Comparison of ENCODE assay signal across 15 cellular contexts in genomic region chr17:27650836-27651235, GRCh38. TPM values are rescaled to one million over a fixed set of nuclear protein-coding genes. Genes with fewer than 3 reads are reported as not detected.
DNase-seq lines count a peak whose midpoint lies in the region; ATAC-seq, FAIRE-seq and TF ChIP-seq lines count a peak whose summit lies in the region.
"Had no signal": no experiment of that assay in that cellular context is flagged by ENCODE, and none has a peak within 500 bp of the region (broad histone marks: within the 10 kb centered on the region; RNA-seq: fewer than 3 reads in every experiment).

No MANE protein-coding gene starts in this region.

- H3K9ac ChIP-seq in BLaER1 = no peak overlapping the region

- DNase-seq in WERI-Rb-1 = no peak
- no peak for DNase-seq in neural crest cell (ENCODE audit: low read depth, low spot score)
- no peak for DNase-seq in stimulated activated naive B cell treated with anti-CD40 and anti-IgM and Interleukin-4, amounts not matched to agents 10 μg/mL and 1 μg/mL and 100 μg/mL, for 72 hours
- DNase-seq in frontal cortex (ENCODE audit: low spot score in 2 of 2) = no peak
- no peak for DNase-seq in DMS53 (lab: John Stamatoyannopoulos, UW)
- DNase-seq in ureter (ENCODE audit: low spot score) = no peak
- DNase-seq: DMS153, DMS79 treated with DMSO at 0.1 percent for 48 hours had no signal

- H3K36me3 ChIP-seq in BLaER1 = peaks cover 25% of the 10 kb centered on the region
- no peaks in the 10 kb centered on the region for H3K36me3 ChIP-seq in WERI-Rb-1
- H3K36me3 ChIP-seq: HAP-1 had no signal

- H3K27ac Mint-ChIP-seq in neural crest cell (ENCODE audit: unreplicated experiment) = peak overlapping the region; percentile 19
- H3K27ac Mint-ChIP-seq in stimulated activated naive B cell treated with anti-CD40 and anti-IgM and Interleukin-4, amounts not matched to agents 10 μg/mL and 1 μg/mL and 100 μg/mL, for 72 hours = peak overlapping the region; percentile 20

- no peak overlapping the region for H3K4me3 Mint-ChIP-seq in neural crest cell
- no peak overlapping the region for H3K4me3 Mint-ChIP-seq in stimulated activated naive B cell treated with anti-CD40 and anti-IgM and Interleukin-4, amounts not matched to agents 10 μg/mL and 1 μg/mL and 100 μg/mL, for 72 hours
- H3K4me3 Mint-ChIP-seq: CD14-positive monocyte; CD4-positive, alpha-beta memory T cell had no signal

- no peak for TF ChIP-seq CTCF in WERI-Rb-1 (IDR thresholded peaks at IDR 0.05; ENCODE audit: low read depth, low read length)
- no peak for TF ChIP-seq CTCF in neural crest cell (conservative IDR thresholded peaks at IDR 0.05)

- no peaks in the 10 kb centered on the region for H3K9me3 ChIP-seq in BLaER1
- no peaks in the 10 kb centered on the region for H3K9me3 ChIP-seq in WERI-Rb-1 (ENCODE audit: severe bottlenecking)
- H3K9me3 ChIP-seq: A549, HAP-1 had no signal

- no peaks in the 10 kb centered on the region for H3K27me3 Mint-ChIP-seq in neural crest cell (ENCODE audit: low read depth)
- no peaks in the 10 kb centered on the region for H3K27me3 Mint-ChIP-seq in stimulated activated naive B cell treated with anti-CD40 and anti-IgM and Interleukin-4, amounts not matched to agents 10 μg/mL and 1 μg/mL and 100 μg/mL, for 72 hours

- H3K4me3 ChIP-seq in BLaER1 (no peak overlapping the region), WERI-Rb-1 (ENCODE audit: low read depth, low read length) (no peak overlapping the region)
- H3K4me3 ChIP-seq: A549, HAP-1 had no signal

- H3K4me2 ChIP-seq in BLaER1 = peak overlapping the region; percentile 73
- H3K4me2 ChIP-seq: A549 had no signal

- H3K27ac ChIP-seq in BLaER1 (peak overlapping the region; percentile 64), WERI-Rb-1 (peak overlapping the region; percentile 42)
- H3K27ac ChIP-seq: 22Rv1, A549 had no signal

- H3K4me1 Mint-ChIP-seq in neural crest cell = no peaks in the 10 kb centered on the region
- peaks cover 10 to 19% of the 10 kb centered on the region in 2 donors for H3K4me1 Mint-ChIP-seq in stimulated activated naive B cell treated with anti-CD40 and anti-IgM and Interleukin-4, amounts not matched to agents 10 μg/mL and 1 μg/mL and 100 μg/mL, for 72 hours
- H3K4me1 Mint-ChIP-seq: CD14-positive monocyte had no signal

- H3K36me3 Mint-ChIP-seq in neural crest cell (ENCODE audit: low read depth) = no peaks in the 10 kb centered on the region
- peaks cover 27 to 31% of the 10 kb centered on the region in 2 donors for H3K36me3 Mint-ChIP-seq in stimulated activated naive B cell treated with anti-CD40 and anti-IgM and Interleukin-4, amounts not matched to agents 10 μg/mL and 1 μg/mL and 100 μg/mL, for 72 hours

- H3K4me1 ChIP-seq in BLaER1 = peaks cover 42% of the 10 kb centered on the region
- H3K4me1 ChIP-seq: A549, HAP-1 had no signal

- no peak for FAIRE-seq in frontal cortex (lab: Jason Lieb, UNC)
- FAIRE-seq: A549, GM19239 had no signal

- H3K27me3 ChIP-seq in BLaER1 (no peaks in the 10 kb centered on the region), WERI-Rb-1 (ENCODE audit: insufficient read depth, low read depth, severe bottlenecking) (no peaks in the 10 kb centered on the region)

- H4K20me1 ChIP-seq in BLaER1 = no peaks in the 10 kb centered on the region

- ATAC-seq in stimulated activated naive B cell treated with anti-CD40 and anti-IgM and Interleukin-4, amounts not matched to agents 10 μg/mL and 1 μg/mL and 100 μg/mL, for 72 hours (replicated peaks) = no peak

- H3K9me3 Mint-ChIP-seq in neural crest cell = no peaks in the 10 kb centered on the region
- no peaks in the 10 kb centered on the region for H3K9me3 Mint-ChIP-seq in stimulated activated naive B cell treated with anti-CD40 and anti-IgM and Interleukin-4, amounts not matched to agents 10 μg/mL and 1 μg/mL and 100 μg/mL, for 72 hours
- H3K9me3 Mint-ChIP-seq: CD14-positive monocyte; CD4-positive, alpha-beta memory T cell had no signal

RNA-seq across cellular contexts. Expression of gene LGALS9, which starts 19.8 kb away (rescaled TPM):
- total RNA-seq in neural crest cell (0.84 and 2.1 TPM in 2 replicates), frontal cortex (0.41 TPM), ureter (80.7 TPM)

Comparison
In these comparisons a context has a peak if more than half of its experiments do, and no peak if none do; other contexts are left out.
1. RNA of gene LGALS9, which starts 19.8 kb away (total RNA-seq): 80.7 TPM in ureter (single experiment); 0.84 to 2.1 TPM in neural crest cell and 0.41 TPM in frontal cortex (single experiment); every median in the first group is over 10 times any median in the second.